1 cellular context compared by ENCODE assay signal in genomic region chr4:3311095-3311372, GRCh38.
TF ChIP-seq lines count a peak whose summit lies in the region.

No MANE protein-coding gene starts in this region.

TF ChIP-seq in HepG2, 621 proteins besides CTCF, POLR2A, EP300 and RAD21 (continued from another document):
- TF ChIP-seq MLXIP (CRISPR knock-in tag; IDR thresholded peaks at IDR 0.05; ENCODE audit: borderline replicate concordance) (no peak), ZNF687 (CRISPR knock-in tag; IDR thresholded peaks at IDR 0.05) (no peak), PLSCR1 (CRISPR knock-in tag; IDR thresholded peaks at IDR 0.05; ENCODE audit: borderline replicate concordance) (no peak), ZBTB44 (CRISPR knock-in tag; IDR thresholded peaks at IDR 0.05) (no peak), ZNF562 (CRISPR knock-in tag; IDR thresholded peaks at IDR 0.05; ENCODE audit: borderline replicate concordance) (no peak), ELF4 (CRISPR knock-in tag; IDR thresholded peaks at IDR 0.05; ENCODE audit: borderline replicate concordance) (no peak), NCOA2 (CRISPR knock-in tag; IDR thresholded peaks at IDR 0.05) (no peak), EZH2 (conservative IDR thresholded peaks at IDR 0.05; ENCODE audit: low read depth, low read length) (no peak)
